In the genomic region with DNA sequence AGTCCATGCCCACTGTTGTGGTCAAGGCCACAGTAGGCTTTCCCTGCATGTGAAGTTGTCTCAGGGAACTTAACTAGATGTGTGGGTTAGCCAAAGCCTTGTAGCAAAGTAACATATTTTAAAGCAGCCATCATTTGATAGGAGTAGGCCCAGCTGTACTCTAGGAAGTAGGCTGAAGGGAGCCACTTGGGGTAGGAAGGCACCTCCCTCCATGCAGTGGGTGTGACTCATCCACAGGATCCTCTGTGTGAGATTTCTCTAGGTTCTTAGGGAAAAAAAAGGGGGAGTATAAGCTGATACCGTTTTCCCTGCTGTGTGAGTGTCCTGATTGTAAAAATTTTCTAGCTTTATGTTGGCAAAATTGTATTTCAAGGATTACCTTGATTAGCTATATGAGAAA, we compare ENCODE assay signal across 8 cellular contexts. TPM values are rescaled to one million over a fixed set of nuclear protein-coding genes. Genes with fewer than 3 reads are reported as not detected.
DNase-seq lines count a peak whose midpoint lies in the region; ATAC-seq, FAIRE-seq and TF ChIP-seq lines count a peak whose summit lies in the region.

No MANE protein-coding gene starts in this region.

- H3K4me1 ChIP-seq in left ventricle myocardium inferior, result peaks cover 40% of the 10 kb centered on the region
- peaks cover 22 to 34% of the 10 kb centered on the region in 2 donors for H3K4me1 ChIP-seq in adrenal gland (replicated peaks in 1 of 2)
- peaks cover 11% of the 10 kb centered on the region for H3K4me1 ChIP-seq in hepatocyte (ENCODE audit: insufficient read depth)

- H4K20me1 ChIP-seq in hepatocyte (ENCODE audit: insufficient read depth, poor library complexity, severe bottlenecking), result peaks cover 16% of the 10 kb centered on the region

- TF ChIP-seq CTCF in left ventricle myocardium inferior (IDR thresholded peaks at IDR 0.05; ENCODE audit: borderline replicate concordance), result no peak
- TF ChIP-seq CTCF in adrenal gland (IDR thresholded peaks at IDR 0.05), result no peak
- TF ChIP-seq CTCF in hepatocyte (IDR thresholded peaks at IDR 0.05; ENCODE audit: poor library complexity), result no peak

- H3K9me2 ChIP-seq in hepatocyte (replicated peaks; ENCODE audit: insufficient read depth), result no peaks in the 10 kb centered on the region

- no peak overlapping the region for H3K4me2 ChIP-seq in hepatocyte

- no peak overlapping the region for H3K27ac ChIP-seq in left ventricle myocardium inferior (replicated peaks)
- peak overlapping the region in 3 of 5 donors; percentile 15 to 45 (median 31) for H3K27ac ChIP-seq in adrenal gland
- H3K27ac ChIP-seq in hepatocyte, result peak overlapping the region; percentile 61

- no peak for FAIRE-seq in urothelium cell line (lab: Jason Lieb, UNC)

- WGBS in adrenal gland, 4 donors, result 31 to 55% (median 45%) methylated on average over 1 of the region's 1 CpG
- WGBS in hepatocyte (ENCODE audit: low lambda C conversion rate, missing lambda C conversion rate), result 79% methylated on average over 1 of the region's 1 CpG

- H3K9me3 ChIP-seq in left ventricle myocardium inferior (replicated peaks) (peaks cover 1% of the 10 kb centered on the region), adrenal gland (replicated peaks in 1 of 3) (no peaks in the 10 kb centered on the region), hepatocyte (ENCODE audit: low read depth) (no peaks in the 10 kb centered on the region)

- peak; percentile 41 for ATAC-seq in Right ventricle myocardium inferior
- ATAC-seq in HG03097 (IDR thresholded peaks at IDR 0.05; ENCODE audit: low FRiP score, unreplicated experiment), result no peak
- ATAC-seq in HG02885 (IDR thresholded peaks at IDR 0.05; ENCODE audit: poor library complexity, unreplicated experiment), result no peak
- ATAC-seq in HG03520 (IDR thresholded peaks at IDR 0.05; ENCODE audit: unreplicated experiment), result no peak

- intact Hi-C loops in Right ventricle myocardium inferior (cut with DNase I) (no loop called here), left ventricle myocardium inferior (cut with micrococcal nuclease) (no loop called here), adrenal gland (cut with DNase I) (no loop called here)

- no peak overlapping the region for H2AFZ ChIP-seq in hepatocyte

- TF ChIP-seq POLR2A in adrenal gland (IDR thresholded peaks at IDR 0.05), result no peak

- no peaks in the 10 kb centered on the region for H3K27me3 ChIP-seq in left ventricle myocardium inferior (ENCODE audit: low read depth)
- no peaks in the 10 kb centered on the region for H3K27me3 ChIP-seq in adrenal gland
- no peaks in the 10 kb centered on the region for H3K27me3 ChIP-seq in hepatocyte

- H3K79me2 ChIP-seq in hepatocyte, result peaks cover 86% of the 10 kb centered on the region

- DNase-seq in Right ventricle myocardium inferior (ENCODE audit: missing footprints), result no peak
- DNase-seq in left ventricle myocardium inferior, result no peak
- DNase-seq in adrenal gland, result peak in 5 of 7 donors; percentile 36 to 48 (median 44)
- DNase-seq in hepatocyte (ENCODE audit: low spot score), result peak; percentile 31
- peak; percentile 33 for DNase-seq in urothelium cell line (ENCODE audit: low spot score)

- no peak overlapping the region for H3K4me3 ChIP-seq in left ventricle myocardium inferior
- H3K4me3 ChIP-seq in adrenal gland, result no peak overlapping the region
- H3K4me3 ChIP-seq in hepatocyte, result no peak overlapping the region

- H3K36me3 ChIP-seq in left ventricle myocardium inferior (peaks cover 9% of the 10 kb centered on the region), adrenal gland (replicated peaks in 1 of 2) (no peaks in the 10 kb centered on the region), hepatocyte (replicated peaks; ENCODE audit: insufficient read depth, low read depth) (no peaks in the 10 kb centered on the region)

RNA-seq across cellular contexts. Expression of a gene that starts 44.7 kb away (rescaled TPM):
- total RNA-seq in Right ventricle myocardium inferior, result 72.4 TPM
- 72.6 TPM for total RNA-seq in left ventricle myocardium inferior
- total RNA-seq in adrenal gland, result 100 to 1,000 TPM in 1 of 8 donors, 10 to 100 TPM in 7; 24.6 to 103 (median 53.2) TPM
- 100 to 1,000 TPM in 1 of 3 donors, 10 to 100 TPM in 2; 27.0 to 162 (median 33.9) TPM for polyA plus RNA-seq in adrenal gland
- total RNA-seq in hepatocyte, result 26.8 and 32.1 TPM in 2 replicates
- 40.1 and 49.6 TPM in 2 replicates for polyA plus RNA-seq in hepatocyte

Comparison
In these comparisons a context has a peak if more than half of its experiments do, and no peak if none do; other contexts are left out.
1. DNase-seq: peak in adrenal gland (5 of 7), hepatocyte (single experiment) and urothelium cell line (single experiment); none in Right ventricle myocardium inferior (single experiment) and left ventricle myocardium inferior (single experiment).